ENCODE assay signal across 8 cellular contexts in genomic region chr15:83011271-83012037, GRCh38. TPM values are rescaled to one million over a fixed set of nuclear protein-coding genes. Genes with fewer than 3 reads are reported as not detected.
DNase-seq lines count a peak whose midpoint lies in the region; ATAC-seq lines count a peak whose summit lies in the region.

TSS of gene C15orf40 (minus strand) at chr15:83011639. CDS start at chr15:83011607, 32 bp downstream.

- no peaks in the 10 kb centered on the region for H3K27me3 ChIP-seq in BLaER1

- peak within 1 kb of the TSS; percentile 91 for H3K4me2 ChIP-seq in BLaER1

- peak; percentile 84 for ATAC-seq in HG03439 (IDR thresholded peaks at IDR 0.05; ENCODE audit: unreplicated experiment)

- H3K4me1 ChIP-seq in BLaER1 = peaks cover 48% of the 10 kb centered on the region

- H3K36me3 ChIP-seq in BLaER1 = peaks cover 62% of the 10 kb centered on the region

- 0 out of 2 replicates have a peak, but pooled peaks cover 12% of the 10 kb centered on the region for H4K20me1 ChIP-seq in BLaER1

- peak within 1 kb of the TSS; percentile 93 for H3K4me3 ChIP-seq in BLaER1

- peaks cover 10% of the 10 kb centered on the region; the same call in 1 of the 2 replicates for H3K9me3 ChIP-seq in BLaER1

- H3K27ac ChIP-seq in BLaER1 = peak within 1 kb of the TSS; percentile 86
- peak within 1 kb of the TSS; percentile 85 for H3K27ac ChIP-seq in cingulate gyrus (ENCODE audit: low read depth, low read length)

- DNase-seq in GM19238 (ENCODE audit: insufficient read length, low spot score) = peak; percentile 86
- DNase-seq in NCI-H460 (ENCODE audit: extremely low read depth, low read depth) = peak; percentile 86
- peak; percentile 81 to 82 for DNase-seq in activated CD4-positive, alpha-beta T cell treated with anti-CD3 and anti-CD28 coated beads for 4 hours
- DNase-seq in kidney tubule cell (ENCODE audit: low spot score) = peak; percentile 96
- DNase-seq in stimulated activated CD4-positive, alpha-beta T cell treated with anti-CD3 and anti-CD28 coated beads, Interleukin-1b, Interleukin-23, amount 100 ng/mL, for 24 hours (ENCODE audit: low read depth in 4 of 4, low spot score in 1 of 4) = peak; percentile 59 to 85 (median 70)

- H3K9ac ChIP-seq in BLaER1 = peak within 1 kb of the TSS; percentile 88

RNA-seq across cellular contexts. Expression of gene C15orf40, which starts in this region (rescaled TPM):
- 17.5 and 23.3 TPM in 2 replicates for total RNA-seq in NCI-H460 (2014; rRNA removed; shearing (Covaris generic))
- polyA plus RNA-seq in NCI-H460 (2014; cell fraction: nucleus; rRNA removed) = 16.3 and 19.4 TPM in 2 replicates

Comparison
In these comparisons a context has a peak if more than half of its experiments do, and no peak if none do; other contexts are left out.
1. Peak in every context shown above with its lines: DNase-seq, ATAC-seq, H3K4me3 ChIP-seq and H3K27ac ChIP-seq.